In the genomic region with DNA sequence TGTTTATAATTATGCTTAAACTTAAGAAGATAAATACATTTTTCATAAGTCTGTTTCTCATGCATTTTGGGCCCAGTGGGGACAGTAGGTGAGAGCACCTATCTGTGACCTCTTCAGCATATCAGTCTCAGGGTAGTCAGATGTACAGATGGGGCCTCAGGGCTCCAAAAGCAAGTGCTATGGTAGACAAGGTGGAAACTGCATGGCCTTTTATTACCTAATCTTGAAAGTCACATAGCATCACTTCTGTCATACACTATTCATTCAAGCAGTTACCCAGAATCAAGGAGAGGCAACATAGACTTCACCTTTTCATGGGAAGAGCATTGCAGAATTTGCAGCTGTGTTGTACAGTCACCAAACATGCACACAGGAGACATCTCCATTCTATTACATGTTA, we compare ENCODE assay signal across 20 cellular contexts.
"Had no signal": no experiment of that assay in that cellular context is flagged by ENCODE, and none has a peak within 500 bp of the region (broad histone marks: within the 10 kb centered on the region; RNA-seq: fewer than 3 reads in every experiment).

No MANE protein-coding gene starts in this region.

- H3K4me1 ChIP-seq: colonic mucosa, foreskin keratinocyte, left ventricle myocardium inferior, lower lobe of right lung, pancreas had no signal

- FAIRE-seq: kidney, pancreas, small intestine had no signal

- H3K36me3 Mint-ChIP-seq: memory B cell, mesothelial cell of epicardium had no signal

- H3K4me1 Mint-ChIP-seq: nephron had no signal

- H3K4me3 ChIP-seq: colonic mucosa, left ventricle myocardium inferior, lower lobe of right lung, pancreas had no signal

- H3K27ac ChIP-seq: colonic mucosa, foreskin keratinocyte, left ventricle myocardium inferior, lower lobe of right lung, pancreas had no signal

- H3K36me3 ChIP-seq: colonic mucosa, left ventricle myocardium inferior, lower lobe of right lung, pancreas had no signal

- H3K27me3 ChIP-seq: colonic mucosa, pancreas had no signal

- H3K9me3 Mint-ChIP-seq: memory B cell, mesothelial cell of epicardium had no signal

- H3K27ac Mint-ChIP-seq: memory B cell; mesothelial cell of epicardium; nephron; progenitor cell of endocrine pancreas; stimulated activated memory B cell treated with anti-CD40 and anti-IgM and Interleukin-4, amounts not matched to agents 10 μg/mL and 1 μg/mL and 100 μg/mL, for 72 hours had no signal

- DNase-seq: colonic mucosa; dermis blood vessel endothelial cell; foreskin keratinocyte; kidney; left cardiac atrium; left ventricle myocardium inferior; lower lobe of right lung; occipital lobe; pancreas; right cardiac atrium; small intestine; stimulated activated CD4-positive, alpha-beta T cell treated with anti-CD3 and anti-CD28 coated beads, Interleukin-12 subunit alpha, Interleukin-12 subunit beta, amount 100 ng/mL, for 4 hours; stimulated activated CD4-positive, alpha-beta T cell treated with anti-CD3 and anti-CD28 coated beads, Interleukin-2, amount 100 ng/mL, for 48 hours; stimulated activated CD8-positive, alpha-beta memory T cell treated with anti-CD3 and anti-CD28 coated beads, Interleukin-4, amount 100 ng/mL, for 48 hours; trophoblast cell had no signal

- ATAC-seq: foreskin keratinocyte; left cardiac atrium; lower lobe of right lung; pancreas; right cardiac atrium; stimulated activated memory B cell treated with anti-CD40 and anti-IgM and Interleukin-4, amounts not matched to agents 10 μg/mL and 1 μg/mL and 100 μg/mL, for 72 hours had no signal

- H3K4me3 Mint-ChIP-seq: memory B cell; mesothelial cell of epicardium; nephron; stimulated activated memory B cell treated with anti-CD40 and anti-IgM and Interleukin-4, amounts not matched to agents 10 μg/mL and 1 μg/mL and 100 μg/mL, for 72 hours had no signal

- H3K9me3 ChIP-seq: colonic mucosa, left ventricle myocardium inferior, lower lobe of right lung, pancreas had no signal
